16 cellular contexts compared by ENCODE assay signal in the genomic region with DNA sequence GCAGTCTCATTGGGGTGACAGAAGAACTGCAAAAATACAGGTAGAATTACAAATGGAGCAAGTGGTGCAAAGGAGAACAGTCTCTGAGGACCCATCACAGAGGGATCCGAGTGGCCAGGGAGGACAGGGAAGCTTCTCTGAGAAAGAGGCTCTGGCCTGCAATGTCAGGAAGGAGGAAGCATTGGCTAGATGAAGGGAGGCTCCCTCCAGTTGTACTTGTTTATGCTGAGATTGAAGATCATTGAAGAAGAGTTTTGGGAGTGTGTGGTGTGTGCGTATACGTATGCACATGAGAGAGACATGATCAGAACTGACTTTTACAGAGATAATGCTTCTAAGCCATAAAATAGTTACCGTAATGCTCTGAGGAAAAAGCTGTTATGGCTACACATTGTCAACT.
DNase-seq lines count a peak whose midpoint lies in the region; ATAC-seq, FAIRE-seq and TF ChIP-seq lines count a peak whose summit lies in the region.
"Had no signal": no experiment of that assay in that cellular context is flagged by ENCODE, and none has a peak within 500 bp of the region (broad histone marks: within the 10 kb centered on the region; RNA-seq: fewer than 3 reads in every experiment).

No MANE protein-coding gene starts in this region.

- BruUV-seq in mammary epithelial cell (replicated peaks; lab: Mats Ljungman, UMichigan): no TSS peak

- H3K4me3 ChIP-seq in mammary epithelial cell (replicated peaks in 1 of 3; ENCODE audit: insufficient read depth in 1 of 3, low read depth in 2 of 3, low read length in 3 of 3) (no peak overlapping the region), breast epithelium (no peak overlapping the region)
- H3K4me3 ChIP-seq: pancreas, smooth muscle cell had no signal

- in situ Hi-C loops in mammary epithelial cell (cut with MboI; ENCODE audit: low sequenced_read_pairs in 2 of 2): loop anchor here in 1 of 2 donors (25.0 kb wide), 1 partner anchor 279 kb away; the partner anchor contains the start of gene FZD8
- in situ Hi-C loops in SK-MEL-5 (cut with HindIII; ENCODE audit: low pct_unique_long_range_greater_than_20kb, low sequenced_read_pairs): no loop called here

- TF ChIP-seq POLR2A in breast epithelium (IDR thresholded peaks at IDR 0.05): no peak
- no peak for TF ChIP-seq POLR2A in GM12892 (IDR thresholded peaks at IDR 0.05; ENCODE audit: low read depth, low read length)

- no peak overlapping the region for H3K9ac ChIP-seq in mammary epithelial cell (ENCODE audit: insufficient read depth, low read length)

- H3K27me3 ChIP-seq in mammary epithelial cell (ENCODE audit: insufficient read depth, low read length) (no peaks in the 10 kb centered on the region), breast epithelium (no peaks in the 10 kb centered on the region), foreskin keratinocyte (no peaks in the 10 kb centered on the region)
- H3K27me3 ChIP-seq: pancreas had no signal

- H3K4me1 ChIP-seq in mammary epithelial cell (ENCODE audit: insufficient read depth, low read length) (peaks cover 19% of the 10 kb centered on the region), breast epithelium (no peaks in the 10 kb centered on the region), foreskin keratinocyte (peaks cover 20% of the 10 kb centered on the region)
- H3K4me1 ChIP-seq: pancreas had no signal

- no peak overlapping the region for H2AFZ ChIP-seq in mammary epithelial cell (ENCODE audit: low read depth, low read length)

- H3K79me2 ChIP-seq in mammary epithelial cell (ENCODE audit: insufficient read depth, low read length): no peaks in the 10 kb centered on the region

- FAIRE-seq in GM12892 (lab: Jason Lieb, UNC): no peak
- FAIRE-seq: A204.1, pancreas had no signal

- H3K9me3 ChIP-seq in mammary epithelial cell (replicated peaks; ENCODE audit: insufficient read depth, low read length) (no peaks in the 10 kb centered on the region), breast epithelium (no peaks in the 10 kb centered on the region)
- H3K9me3 ChIP-seq: pancreas had no signal

- CTCF ChIA-PET in mammary epithelial cell (lab: Charles Lee; ENCODE audit: low non-redundant PET): interaction anchor here (0.6 to 0.7 kb wide), 2 partner anchors 50 to 278 kb away, joined by 3 to 4 read pairs; no protein-coding TSS in a partner anchor

- H3K4me2 ChIP-seq in mammary epithelial cell (ENCODE audit: insufficient read depth, low read depth, low read length): no peak overlapping the region
- H3K4me2 ChIP-seq: smooth muscle cell had no signal

- ATAC-seq in foreskin keratinocyte (no peak), GM19463 (IDR thresholded peaks at IDR 0.05; ENCODE audit: unreplicated experiment) (no peak), GM19467 (IDR thresholded peaks at IDR 0.05; ENCODE audit: unreplicated experiment) (no peak)
- ATAC-seq: activated CD8-positive, alpha-beta T cell treated with anti-CD3 and anti-CD28 coated beads, Interleukin-2, amount 10 ng/mL, durations not matched to agents 7 days and 5 days; activated T-helper 17 cell treated with anti-CD3 and anti-CD28 coated beads, Interleukin-2, amount 50 U/mL, for 72 hours; pancreas; stimulated activated effector memory CD8-positive, alpha-beta T cell treated with anti-CD3 and anti-CD28 coated beads, Interleukin-12 subunit alpha, Interleukin-12 subunit beta, amount 100 ng/mL, for 72 hours had no signal

- intact Hi-C loops in mammary epithelial cell (cut with micrococcal nuclease) (loop anchor here (1.0 to 10.0 kb wide), 3 partner anchors 134 to 858 kb away; no protein-coding TSS in a partner anchor), breast epithelium (cut with DNase I; ENCODE audit: low total_unique reads) (no loop called here)

- 98% methylated on average over 4 of the region's 4 CpGs for WGBS in mammary epithelial cell (ENCODE audit: low coverage, missing lambda C conversion rate)

- H3K36me3 ChIP-seq in mammary epithelial cell (ENCODE audit: insufficient read depth, low read length): no peaks in the 10 kb centered on the region
- H3K36me3 ChIP-seq in breast epithelium: no peaks in the 10 kb centered on the region
- H3K36me3 ChIP-seq: pancreas had no signal

- dilution Hi-C loops in mammary epithelial cell (cut with HindIII; ENCODE audit: low sequenced_read_pairs): no loop called here

- H4K20me1 ChIP-seq in mammary epithelial cell (ENCODE audit: insufficient read depth, low read length): no peaks in the 10 kb centered on the region

- DNase-seq in mammary epithelial cell (no peak), breast epithelium (ENCODE audit: low spot score in 2 of 2) (no peak), SK-MEL-5 (ENCODE audit: low read depth, low spot score) (peak; percentile 31), foreskin keratinocyte (no peak), renal cortical epithelial cell (ENCODE audit: low read depth) (peak; percentile 27), GM12892 (ENCODE audit: insufficient read length) (no peak)
- DNase-seq: activated CD8-positive, alpha-beta T cell treated with anti-CD3 and anti-CD28 coated beads, Interleukin-2, amount 10 ng/mL, durations not matched to agents 7 days and 5 days; CD4-positive, alpha-beta memory T cell; NCI-H1105 treated with DMSO at 0.1 percent for 48 hours; pancreas had no signal

- no peak overlapping the region for H3K27ac ChIP-seq in mammary epithelial cell (ENCODE audit: insufficient read depth, low read depth, low read length)
- H3K27ac ChIP-seq in breast epithelium: no peak overlapping the region
- H3K27ac ChIP-seq in foreskin keratinocyte: no peak overlapping the region
- H3K27ac ChIP-seq: pancreas had no signal

- TF ChIP-seq CTCF in mammary epithelial cell (conservative IDR thresholded peaks at IDR 0.05 in 1 of 2, IDR thresholded peaks at IDR 0.05 in 1 of 2; ENCODE audit: extremely low read depth in 1 of 2, insufficient read depth in 1 of 2, low read depth in 1 of 2, low read length in 2 of 2) (peak; percentile 7 to 52), breast epithelium (IDR thresholded peaks at IDR 0.05) (no peak), foreskin keratinocyte (conservative IDR thresholded peaks at IDR 0.05) (peak; percentile 58)

Comparison
In these comparisons a context has a peak if more than half of its experiments do, and no peak if none do; other contexts are left out.
1. CTCF ChIP-seq: peak in mammary epithelial cell (2 of 2) and foreskin keratinocyte (single experiment); none in breast epithelium (0 of 3).
2. DNase-seq: peak in SK-MEL-5 (single experiment) and renal cortical epithelial cell (single experiment); none in mammary epithelial cell (single experiment), breast epithelium (0 of 2), foreskin keratinocyte (0 of 2) and GM12892 (single experiment).